ENCODE assay signal across 22 cellular contexts in genomic region chr7:55084307-55084706, GRCh38.
DNase-seq lines count a peak whose midpoint lies in the region; ATAC-seq and TF ChIP-seq lines count a peak whose summit lies in the region.
"Had no signal": no experiment of that assay in that cellular context is flagged by ENCODE, and none has a peak within 500 bp of the region (broad histone marks: within the 10 kb centered on the region; RNA-seq: fewer than 3 reads in every experiment).

No MANE protein-coding gene starts in this region.

- POLR2A ChIA-PET in RWPE1 (lab: Yijun Ruan, JAX; ENCODE audit: low non-redundant PET): no interaction called here

- peaks cover 100% of the 10 kb centered on the region for H3K4me1 Mint-ChIP-seq in HFFc6 (ENCODE audit: low read depth)

- no peak overlapping the region for H3K4me3 ChIP-seq in smooth muscle cell
- H3K4me3 ChIP-seq: A549, HAP-1 had no signal

- DNase-seq in HFFc6 (no peak), RWPE1 (ENCODE audit: low spot score) (no peak), foreskin keratinocyte (no peak), smooth muscle cell (lab: John Stamatoyannopoulos, UW; ENCODE audit: unreplicated experiment) (no peak), NCI-H774 (lab: John Stamatoyannopoulos, UW) (no peak), HPDE6-E6E7 (ENCODE audit: extremely low spot score) (no peak)
- DNase-seq: C1 segment of cervical spinal cord; CD4-positive, alpha-beta memory T cell; COR-L47; DMS53; GOT3; Karpas-422; NCI-H1092 treated with DMSO at 0.1 percent for 48 hours; NCI-H1436 treated with DMSO at 0.1 percent for 48 hours; NCI-H1930; NCI-H446; NCI-H524 treated with DMSO at 0.1 percent for 48 hours; T-cell had no signal

- H3K27me3 Mint-ChIP-seq in HFFc6 (ENCODE audit: insufficient read depth): no peaks in the 10 kb centered on the region

- H3K27me3 ChIP-seq in foreskin keratinocyte (no peaks in the 10 kb centered on the region), smooth muscle cell (ENCODE audit: low read depth) (no peaks in the 10 kb centered on the region)

- no peaks in the 10 kb centered on the region for H4K20me1 ChIP-seq in smooth muscle cell (ENCODE audit: low read depth)

- H3F3A ChIP-seq in smooth muscle cell (ENCODE audit: low read depth): peaks cover 24% of the 10 kb centered on the region

- no peak for ATAC-seq in foreskin keratinocyte
- no peak for ATAC-seq in HG03095 (IDR thresholded peaks at IDR 0.05; ENCODE audit: unreplicated experiment)
- ATAC-seq: A549, T-cell had no signal

- peak overlapping the region; percentile 68 for H3K27ac Mint-ChIP-seq in HFFc6
- H3K27ac Mint-ChIP-seq: CD4-positive, alpha-beta memory T cell; T-cell had no signal

- H3K9me3 Mint-ChIP-seq in HFFc6: no peaks in the 10 kb centered on the region
- H3K9me3 Mint-ChIP-seq: CD4-positive, alpha-beta memory T cell; T-cell had no signal

- H3K9ac ChIP-seq in smooth muscle cell (ENCODE audit: low read depth): no peak overlapping the region

- CTCF ChIA-PET in RWPE1 (lab: Yijun Ruan, JAX): interaction anchor here (2.8 kb wide), 1 partner anchor 171 kb away, joined by 12 read pairs; no protein-coding TSS in a partner anchor

- no peaks in the 10 kb centered on the region for H3K9me3 ChIP-seq in smooth muscle cell (replicated peaks; ENCODE audit: low read depth)
- H3K9me3 ChIP-seq: A549, HAP-1 had no signal

- no peak overlapping the region for H3K4me3 Mint-ChIP-seq in HFFc6
- H3K4me3 Mint-ChIP-seq: CD4-positive, alpha-beta memory T cell; T-cell had no signal

- peaks cover 47% of the 10 kb centered on the region for H3K4me1 ChIP-seq in foreskin keratinocyte
- peaks cover 7% of the 10 kb centered on the region for H3K4me1 ChIP-seq in smooth muscle cell (ENCODE audit: low read depth)
- H3K4me1 ChIP-seq: HAP-1 had no signal

- H2AFZ ChIP-seq in smooth muscle cell (ENCODE audit: low read depth): no peak overlapping the region

- peaks cover 13% of the 10 kb centered on the region for H3K79me2 ChIP-seq in smooth muscle cell (ENCODE audit: low read depth)

- H3K36me3 ChIP-seq in smooth muscle cell (ENCODE audit: low read depth): no peaks in the 10 kb centered on the region
- H3K36me3 ChIP-seq: HAP-1 had no signal

- H3K36me3 Mint-ChIP-seq in HFFc6 (ENCODE audit: low read depth): peaks cover 29% of the 10 kb centered on the region
- H3K36me3 Mint-ChIP-seq: CD4-positive, alpha-beta memory T cell; T-cell had no signal

- H3K27ac ChIP-seq in RWPE1 (peak overlapping the region; percentile 39), foreskin keratinocyte (peak overlapping the region; percentile 10), smooth muscle cell (ENCODE audit: low read depth) (peak overlapping the region; percentile 66)
- H3K27ac ChIP-seq: HL-60 had no signal

- WGBS in smooth muscle cell (ENCODE audit: low lambda C conversion rate): 100% methylated on average over 2 of the region's 2 CpGs

- TF ChIP-seq CTCF in HFFc6 (IDR thresholded peaks at IDR 0.05): no peak
- no peak for TF ChIP-seq CTCF in RWPE1 (conservative IDR thresholded peaks at IDR 0.05; ENCODE audit: low read depth)
- no peak for TF ChIP-seq CTCF in foreskin keratinocyte (conservative IDR thresholded peaks at IDR 0.05)
- no peak for TF ChIP-seq CTCF in smooth muscle cell (IDR thresholded peaks at IDR 0.05; ENCODE audit: borderline replicate concordance, insufficient read depth, poor library complexity, severe bottlenecking)

- no peak overlapping the region for H3K4me2 ChIP-seq in smooth muscle cell
- H3K4me2 ChIP-seq: A549 had no signal

Comparison
In these comparisons a context has a peak if more than half of its experiments do, and no peak if none do; other contexts are left out.
1. H3K27ac ChIP-seq: peak in every context shown above with its lines; median percentile 66 in smooth muscle cell; 39 in RWPE1; 10 in foreskin keratinocyte.